ENCODE assay signal across 23 cellular contexts in the genomic region with DNA sequence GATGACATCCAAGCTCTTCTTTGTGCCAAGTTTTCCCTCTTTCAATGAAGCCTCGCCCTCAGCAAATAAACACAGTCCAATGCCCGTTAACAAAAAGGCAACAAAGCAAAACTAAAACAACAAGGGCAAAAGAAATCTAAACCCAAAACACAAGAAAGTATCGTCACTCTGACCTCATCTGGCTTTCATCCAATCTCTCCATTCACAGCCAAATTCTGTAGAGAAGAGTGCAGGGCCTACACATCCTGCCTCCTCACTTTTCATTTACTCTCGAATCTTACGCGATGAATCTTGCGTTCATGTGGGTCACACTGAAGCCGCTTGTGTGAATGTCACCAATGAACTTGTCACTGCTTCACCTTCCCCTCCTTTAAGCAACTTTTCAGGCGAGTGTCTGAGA. TPM values are rescaled to one million over a fixed set of nuclear protein-coding genes. Genes with fewer than 3 reads are reported as not detected.
DNase-seq lines count a peak whose midpoint lies in the region; ATAC-seq, FAIRE-seq and TF ChIP-seq lines count a peak whose summit lies in the region.
"Had no signal": no experiment of that assay in that cellular context is flagged by ENCODE, and none has a peak within 500 bp of the region (broad histone marks: within the 10 kb centered on the region; RNA-seq: fewer than 3 reads in every experiment).

No MANE protein-coding gene starts in this region.

- H3K4me3 ChIP-seq in A549 (no peak overlapping the region), mammary epithelial cell (replicated peaks in 1 of 3; ENCODE audit: insufficient read depth in 1 of 3, low read depth in 2 of 3, low read length in 3 of 3) (no peak overlapping the region)
- H3K4me3 ChIP-seq: dorsolateral prefrontal cortex, GM12878, hepatocyte, SK-N-MC, upper lobe of right lung had no signal

- dilution Hi-C loops in mammary epithelial cell (cut with HindIII; ENCODE audit: low sequenced_read_pairs): no loop called here

- H3K36me3 Mint-ChIP-seq in activated T-cell treated with anti-CD3 and anti-CD28 coated beads, Interleukin-2, amount 50 U/mL, for 4 hours (ENCODE audit: insufficient read depth): no peaks in the 10 kb centered on the region
- H3K36me3 Mint-ChIP-seq: mesothelial cell of epicardium had no signal

- H3K27me3 Mint-ChIP-seq in activated T-cell treated with anti-CD3 and anti-CD28 coated beads, Interleukin-2, amount 50 U/mL, for 4 hours (ENCODE audit: low read depth): peaks cover 16% of the 10 kb centered on the region

- no peak overlapping the region for H3K9ac ChIP-seq in mammary epithelial cell (ENCODE audit: insufficient read depth, low read length)

- in situ Hi-C loops in mammary epithelial cell (cut with MboI; ENCODE audit: low sequenced_read_pairs in 2 of 2): no loop called here

- H3K4me1 Mint-ChIP-seq in activated T-cell treated with anti-CD3 and anti-CD28 coated beads, Interleukin-2, amount 50 U/mL, for 4 hours (ENCODE audit: low read depth): no peaks in the 10 kb centered on the region

- intact Hi-C loops in mammary epithelial cell (cut with micrococcal nuclease): no loop called here

- H3K4me3 Mint-ChIP-seq in activated T-cell treated with anti-CD3 and anti-CD28 coated beads, Interleukin-2, amount 50 U/mL, for 4 hours: no peak overlapping the region
- H3K4me3 Mint-ChIP-seq: mesothelial cell of epicardium had no signal

- no peak for TF ChIP-seq POLR2A in A549 (IDR thresholded peaks at IDR 0.05; ENCODE audit: low read length)

- CTCF ChIA-PET in A549 (lab: Yijun Ruan, JAX) (interaction anchor here (0.9 to 1.2 kb wide), 2 partner anchors 43 to 623 kb away, joined by 3 read pairs; no protein-coding TSS in a partner anchor), mammary epithelial cell (lab: Charles Lee; ENCODE audit: low non-redundant PET) (no interaction called here)

- no peaks in the 10 kb centered on the region for H3K9me3 Mint-ChIP-seq in activated T-cell treated with anti-CD3 and anti-CD28 coated beads, Interleukin-2, amount 50 U/mL, for 4 hours
- H3K9me3 Mint-ChIP-seq: mesothelial cell of epicardium had no signal

- ATAC-seq in A549 (no peak), GM19395 (IDR thresholded peaks at IDR 0.05; ENCODE audit: unreplicated experiment) (no peak)
- no peak for ATAC-seq in activated T-cell treated with anti-CD3 and anti-CD28 coated beads, Interleukin-2, amount 50 U/mL, for 4 hours
- ATAC-seq: GM12878; stimulated activated naive CD8-positive, alpha-beta T cell treated with anti-CD3 and anti-CD28 coated beads, Interleukin-15, Interleukin-2, amounts not matched to agents 100 U/mL and 50 U/mL, for 24 hours; upper lobe of right lung had no signal

- 69% methylated on average over 9 of the region's 9 CpGs for WGBS in A549 (ENCODE audit: missing lambda C conversion rate)
- 73% methylated on average over 9 of the region's 9 CpGs for WGBS in mammary epithelial cell (ENCODE audit: low coverage, missing lambda C conversion rate)

- H3K9me3 ChIP-seq in A549 (no peaks in the 10 kb centered on the region), mammary epithelial cell (replicated peaks; ENCODE audit: insufficient read depth, low read length) (no peaks in the 10 kb centered on the region)
- H3K9me3 ChIP-seq: upper lobe of right lung had no signal

- TF ChIP-seq RAD21 in A549 (conservative IDR thresholded peaks at IDR 0.05 in 1 of 2, IDR thresholded peaks at IDR 0.05 in 1 of 2): no peak

- BruUV-seq in mammary epithelial cell (replicated peaks; lab: Mats Ljungman, UMichigan): no TSS peak

- no peaks in the 10 kb centered on the region for H4K20me1 ChIP-seq in mammary epithelial cell (ENCODE audit: insufficient read depth, low read length)

- no peaks in the 10 kb centered on the region for H3K36me3 ChIP-seq in mammary epithelial cell (ENCODE audit: insufficient read depth, low read length)
- H3K36me3 ChIP-seq: upper lobe of right lung had no signal

- H3K27ac ChIP-seq in A549: peak overlapping the region; percentile 79 to 83; a peak in 4 of 6 replicates
- H3K27ac ChIP-seq in mammary epithelial cell (ENCODE audit: insufficient read depth, low read depth, low read length): no peak overlapping the region
- H3K27ac ChIP-seq: dorsolateral prefrontal cortex, hepatocyte, SK-N-MC, upper lobe of right lung had no signal

- H2AFZ ChIP-seq in mammary epithelial cell (ENCODE audit: low read depth, low read length): peak overlapping the region; percentile 30
- H2AFZ ChIP-seq: hepatocyte had no signal

- TF ChIP-seq EP300 in A549 (IDR thresholded peaks at IDR 0.05): no peak

- H3K4me1 ChIP-seq in A549: peaks cover 56% of the 10 kb centered on the region
- H3K4me1 ChIP-seq in mammary epithelial cell (ENCODE audit: insufficient read depth, low read length): peaks cover 32% of the 10 kb centered on the region

- no peak for TF ChIP-seq CTCF in A549 (IDR thresholded peaks at IDR 0.05)
- no peak for TF ChIP-seq CTCF in mammary epithelial cell (conservative IDR thresholded peaks at IDR 0.05 in 1 of 2, IDR thresholded peaks at IDR 0.05 in 1 of 2; ENCODE audit: extremely low read depth in 1 of 2, insufficient read depth in 1 of 2, low read depth in 1 of 2, low read length in 2 of 2)

- H3K4me2 ChIP-seq in A549: no peak overlapping the region
- no peak overlapping the region for H3K4me2 ChIP-seq in mammary epithelial cell (ENCODE audit: insufficient read depth, low read depth, low read length)
- H3K4me2 ChIP-seq: hepatocyte had no signal

- no peaks in the 10 kb centered on the region for H3K79me2 ChIP-seq in mammary epithelial cell (ENCODE audit: insufficient read depth, low read length)
- H3K79me2 ChIP-seq: hepatocyte had no signal

- no peak for DNase-seq in A549 (ENCODE audit: low read depth in 1 of 2, low spot score in 1 of 2)
- peak; percentile 34 for DNase-seq in LHCN-M2 (ENCODE audit: low read depth)
- DNase-seq in mammary epithelial cell: no peak
- peak; percentile 33 for DNase-seq in kidney tubule cell (ENCODE audit: low spot score)
- no peak for DNase-seq in activated T-cell treated with anti-CD3 and anti-CD28 coated beads, Interleukin-2, amount 50 U/mL, for 4 hours
- no peak for DNase-seq in AML-193 (lab: John Stamatoyannopoulos, UW)
- no peak for DNase-seq in DMS 273 (lab: John Stamatoyannopoulos, UW; ENCODE audit: unreplicated experiment)
- DNase-seq: activated CD4-positive, alpha-beta T cell treated with anti-CD3 and anti-CD28 coated beads for 4 hours; activated CD8-positive, alpha-beta memory T cell treated with anti-CD3 and anti-CD28 coated beads, Interleukin-2, amount 50 U/mL, for 4 hours; dorsolateral prefrontal cortex; erythroblast; kidney; NCI-H1930; NCI-H446 treated with DMSO at 0.1 percent for 48 hours; stimulated activated naive CD8-positive, alpha-beta T cell treated with anti-CD3 and anti-CD28 coated beads, Interleukin-15, Interleukin-2, amounts not matched to agents 100 U/mL and 50 U/mL, for 24 hours; upper lobe of right lung had no signal

- POLR2A ChIA-PET in A549 (lab: Yijun Ruan, JAX): no interaction called here

- H3K27me3 ChIP-seq in mammary epithelial cell (ENCODE audit: insufficient read depth, low read length): no peaks in the 10 kb centered on the region
- H3K27me3 ChIP-seq: hepatocyte, upper lobe of right lung had no signal

- no peak for FAIRE-seq in A549 (lab: Jason Lieb, UNC)
- FAIRE-seq: G401.6, GM12878, kidney had no signal

TF ChIP-seq in A549, 52 proteins besides CTCF, POLR2A, EP300 and RAD21:
- no peak for TF ChIP-seq NPAS2 (CRISPR knock-in tag; IDR thresholded peaks at IDR 0.05; ENCODE audit: borderline replicate concordance)
- no peak for TF ChIP-seq NFE2L2 (conservative IDR thresholded peaks at IDR 0.05; ENCODE audit: low read length)
- no peak for TF ChIP-seq HEYL (CRISPR knock-in tag; IDR thresholded peaks at IDR 0.05)
- TF ChIP-seq ZSCAN20 (CRISPR knock-in tag; IDR thresholded peaks at IDR 0.05): no peak
- TF ChIP-seq, protein P1, sequence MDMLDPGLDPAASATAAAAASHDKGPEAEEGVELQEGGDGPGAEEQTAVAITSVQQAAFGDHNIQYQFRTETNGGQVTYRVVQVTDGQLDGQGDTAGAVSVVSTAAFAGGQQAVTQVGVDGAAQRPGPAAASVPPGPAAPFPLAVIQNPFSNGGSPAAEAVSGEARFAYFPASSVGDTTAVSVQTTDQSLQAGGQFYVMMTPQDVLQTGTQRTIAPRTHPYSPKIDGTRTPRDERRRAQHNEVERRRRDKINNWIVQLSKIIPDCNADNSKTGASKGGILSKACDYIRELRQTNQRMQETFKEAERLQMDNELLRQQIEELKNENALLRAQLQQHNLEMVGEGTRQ (IDR thresholded peaks at IDR 0.05): no peak
- no peak for TF ChIP-seq KDM1A (IDR thresholded peaks at IDR 0.05; ENCODE audit: low read depth)
- TF ChIP-seq EHMT2 (IDR thresholded peaks at IDR 0.05; ENCODE audit: low read depth): no peak
- TF ChIP-seq HOXB13 (CRISPR knock-in tag; IDR thresholded peaks at IDR 0.05; ENCODE audit: low read depth): no peak
- TF ChIP-seq JUN (IDR thresholded peaks at IDR 0.05): no peak
- TF ChIP-seq PHF8 (IDR thresholded peaks at IDR 0.05; ENCODE audit: borderline replicate concordance, low read depth): no peak
- no peak for TF ChIP-seq BHLHE40 (IDR thresholded peaks at IDR 0.05; ENCODE audit: low read depth, low read length)
- no peak for TF ChIP-seq HOXB5 (CRISPR knock-in tag; IDR thresholded peaks at IDR 0.05)
- no peak for TF ChIP-seq RNF2 (IDR thresholded peaks at IDR 0.05; ENCODE audit: borderline replicate concordance, low read depth)
- no peak for TF ChIP-seq MAFK (IDR thresholded peaks at IDR 0.05; ENCODE audit: partially characterized antibody)
- TF ChIP-seq RARB (CRISPR knock-in tag; IDR thresholded peaks at IDR 0.05): no peak
- no peak for TF ChIP-seq POLR2AphosphoS2 (conservative IDR thresholded peaks at IDR 0.05; ENCODE audit: low read length)
- TF ChIP-seq ESRRA (IDR thresholded peaks at IDR 0.05; ENCODE audit: borderline replicate concordance, low read length): no peak
- no peak for TF ChIP-seq SMC3 (IDR thresholded peaks at IDR 0.05)
- TF ChIP-seq CHD2 (IDR thresholded peaks at IDR 0.05; ENCODE audit: low read length, partially characterized antibody): no peak

RNA-seq across cellular contexts. Expression of a gene that starts 15.9 kb away (rescaled TPM):
- polyA plus RNA-seq in A549 (2011; rRNA removed): 17.5 and 20.0 TPM in 2 replicates
- 12.0 and 14.8 TPM in 2 replicates for polyA plus RNA-seq in A549 (2012; cell fraction: cytosol; rRNA removed)
- polyA plus RNA-seq in A549 (2012; cell fraction: nucleus; rRNA removed): 25.9 and 28.9 TPM in 2 replicates
- 10.5 to 15.2 TPM (median 11.2 TPM) in 3 replicates for polyA plus RNA-seq in A549 (2017; fragmentation: RNase III; extraction: RNeasy Plus Mini Kit Qiagen cat#74134 plus additional on column Dnase treatment)
- polyA minus RNA-seq in A549 (2011; rRNA and poly(A)+ RNA removed): 139 and 226 TPM in 2 replicates
- total RNA-seq in LHCN-M2 (2014; rRNA removed): 0.19 TPM in 1 of 2 replicates, not detected in the other
- polyA plus RNA-seq in LHCN-M2 (2012): not detected
- 10 to 100 TPM in 1 of 2 donors, 1 to 10 TPM in 1; 9.8 to 20.5 TPM for total RNA-seq in mammary epithelial cell
- not detected for polyA plus RNA-seq in mammary epithelial cell
- not detected for polyA minus RNA-seq in mammary epithelial cell
- total RNA-seq in activated T-cell treated with anti-CD3 and anti-CD28 coated beads, Interleukin-2, amount 50 U/mL, for 4 hours: 1 to 10 TPM; 3.8 to 7.9 (median 5.2) TPM
- total RNA-seq: GM12878, OCI-LY7 had no signal
- polyA plus RNA-seq: GM12878 had no signal

Comparison
In these comparisons a context has a peak if more than half of its experiments do, and no peak if none do; other contexts are left out.
1. DNase-seq: peak in LHCN-M2 (single experiment) and kidney tubule cell (single experiment); none in A549 (0 of 2), mammary epithelial cell (single experiment), activated T-cell treated with anti-CD3 and anti-CD28 coated beads, Interleukin-2, amount 50 U/mL, for 4 hours (single experiment), AML-193 (0 of 2) and DMS 273 (single experiment).